ENCODE assay signal across 9 cellular contexts in genomic region chr5:139646912-139647391, GRCh38. TPM values are rescaled to one million over a fixed set of nuclear protein-coding genes. Genes with fewer than 3 reads are reported as not detected.
A peak's percentile ranks its signal among the peaks of the same experiment; 100 is the strongest.
DNase-seq lines count a peak whose midpoint lies in the region; ATAC-seq and TF ChIP-seq lines count a peak whose summit lies in the region.
"Had no signal": no experiment of that assay in that cellular context is flagged by ENCODE, and none has a peak within 500 bp of the region (broad histone marks: within the 10 kb centered on the region; RNA-seq: fewer than 3 reads in every experiment).

No MANE protein-coding gene starts in this region.

- no peaks in the 10 kb centered on the region for H3K9me3 Mint-ChIP-seq in mesothelial cell of epicardium

- intact Hi-C loops in cardiac septum (cut with DNase I) = loop anchor here (1.0 kb wide), 1 partner anchor 9 kb away; no protein-coding TSS in a partner anchor
- intact Hi-C loops in Right ventricle myocardium superior (cut with DNase I) = loop anchor here (5.0 kb wide), 1 partner anchor 35 kb away; no protein-coding TSS in a partner anchor
- intact Hi-C loops in breast epithelium (cut with DNase I; ENCODE audit: low total_unique reads) = loop anchor here (10.0 kb wide), 1 partner anchor 48 kb away; no protein-coding TSS in a partner anchor
- intact Hi-C loops in vagina (cut with DNase I) = loop anchor here (1.0 kb wide), 1 partner anchor 10 kb away; no protein-coding TSS in a partner anchor

- no peak for ATAC-seq in Right ventricle myocardium superior (ENCODE audit: poor library complexity)
- ATAC-seq in GM19397 (IDR thresholded peaks at IDR 0.05; ENCODE audit: unreplicated experiment) = no peak
- ATAC-seq in HG03571 (IDR thresholded peaks at IDR 0.05; ENCODE audit: unreplicated experiment) = no peak

- peak overlapping the region; percentile 70 for H3K4me3 Mint-ChIP-seq in mesothelial cell of epicardium

- H3K27ac Mint-ChIP-seq in mesothelial cell of epicardium = no peak overlapping the region

- H3K27me3 Mint-ChIP-seq in mesothelial cell of epicardium (ENCODE audit: low read depth) = peaks cover 25% of the 10 kb centered on the region

- DNase-seq in cardiac septum (ENCODE audit: low spot score) = peak; percentile 63
- DNase-seq in Right ventricle myocardium superior = no peak
- peak; percentile 24 to 51 for DNase-seq in breast epithelium (ENCODE audit: low spot score in 2 of 2)
- no peak for DNase-seq in mesothelial cell of epicardium (ENCODE audit: low spot score in 2 of 2, unreplicated experiment in 2 of 2)
- DNase-seq in vagina (ENCODE audit: extremely low spot score in 2 of 2) = no peak
- no peak for DNase-seq in Ammon's horn (ENCODE audit: low spot score)
- DNase-seq: NCI-H510A had no signal

- H3K27ac ChIP-seq in breast epithelium (peak overlapping the region; percentile 21 to 45), vagina (peak overlapping the region; percentile 95)

- H3K27me3 ChIP-seq in breast epithelium = no peaks in the 10 kb centered on the region
- no peaks in the 10 kb centered on the region for H3K27me3 ChIP-seq in vagina

- H3K4me3 ChIP-seq in breast epithelium = peak overlapping the region; percentile 80 to 94 (median 80)
- H3K4me3 ChIP-seq in vagina = peak overlapping the region; percentile 12 to 67

- no peak for TF ChIP-seq POLR2A in breast epithelium (IDR thresholded peaks at IDR 0.05)
- TF ChIP-seq POLR2A in vagina (IDR thresholded peaks at IDR 0.05) = no peak

- H3K36me3 Mint-ChIP-seq in mesothelial cell of epicardium = no peaks in the 10 kb centered on the region

- H3K4me1 Mint-ChIP-seq in mesothelial cell of epicardium = peaks cover 57% of the 10 kb centered on the region

- H3K9me3 ChIP-seq in breast epithelium (no peaks in the 10 kb centered on the region), vagina (no peaks in the 10 kb centered on the region)

- H3K4me1 ChIP-seq in breast epithelium = peaks cover 5 to 22% of the 10 kb centered on the region in 2 donors
- peaks cover 70% of the 10 kb centered on the region for H3K4me1 ChIP-seq in vagina

- H3K36me3 ChIP-seq in breast epithelium (no peaks in the 10 kb centered on the region), vagina (no peaks in the 10 kb centered on the region)

- TF ChIP-seq CTCF in breast epithelium (IDR thresholded peaks at IDR 0.05) (no peak), mesothelial cell of epicardium (IDR thresholded peaks at IDR 0.05; ENCODE audit: unreplicated experiment) (no peak), vagina (IDR thresholded peaks at IDR 0.05) (no peak)

RNA-seq across cellular contexts. Expression of gene CXXC5, which starts 1.2 kb away (rescaled TPM):
- total RNA-seq in cardiac septum (49.3 TPM), Right ventricle myocardium superior (67.3 TPM), breast epithelium (10 to 100 TPM; 33.9 to 66.9 (median 38.3) TPM), mesothelial cell of epicardium (35.7 to 38.3 TPM (median 37.4 TPM) in 3 replicates), vagina (51.8 TPM)

Comparison
In these comparisons a context has a peak if more than half of its experiments do, and no peak if none do; other contexts are left out.
1. DNase-seq: peak in cardiac septum (single experiment) and breast epithelium (2 of 2); none in Right ventricle myocardium superior (single experiment), mesothelial cell of epicardium (0 of 2), vagina (0 of 2) and Ammon's horn (single experiment).